ENCODE assay signal across 8 cellular contexts in genomic region chr10:75233444-75234016, GRCh38. TPM values are rescaled to one million over a fixed set of nuclear protein-coding genes. Genes with fewer than 3 reads are reported as not detected.
DNase-seq lines count a peak whose midpoint lies in the region; ATAC-seq and TF ChIP-seq lines count a peak whose summit lies in the region.

No MANE protein-coding gene starts in this region.

- TF ChIP-seq CTCF in GM06990 (IDR thresholded peaks at IDR 0.05; ENCODE audit: insufficient read depth, low read length, poor library complexity, severe bottlenecking) (no peak), OCI-LY1 (IDR thresholded peaks at IDR 0.05; ENCODE audit: low read length) (no peak), prostate gland (IDR thresholded peaks at IDR 0.05) (no peak)

- H3K4me3 ChIP-seq in GM06990 (replicated peaks; ENCODE audit: low read depth, low read length): peak overlapping the region; percentile 45
- H3K4me3 ChIP-seq in OCI-LY1 (ENCODE audit: low read depth, low read length, poor library complexity, severe bottlenecking): peak overlapping the region; percentile 82
- H3K4me3 ChIP-seq in prostate gland: peak overlapping the region; percentile 68 to 70

- no peaks in the 10 kb centered on the region for H4K20me1 ChIP-seq in OCI-LY1 (ENCODE audit: insufficient read depth, low read length)

- H3K27ac ChIP-seq in OCI-LY1 (ENCODE audit: low read depth, low read length, poor library complexity, severe bottlenecking) (peak overlapping the region; percentile 89), prostate gland (peak overlapping the region; percentile 79 to 81)

- DNase-seq in GM06990 (ENCODE audit: extremely low read depth, insufficient read length) (no peak), ecto neural progenitor cell (ENCODE audit: low spot score) (peak; percentile 59), prostate gland (ENCODE audit: low spot score) (no peak), DMS153 treated with DMSO at 0.1 percent for 48 hours (lab: John Stamatoyannopoulos, UW; ENCODE audit: unreplicated experiment) (no peak), midbrain (lab: John Stamatoyannopoulos, UW) (no peak)

- H3K4me2 ChIP-seq in OCI-LY1 (ENCODE audit: low read length): peak overlapping the region; percentile 96

- H3K36me3 ChIP-seq in GM06990 (ENCODE audit: control insufficient read depth, insufficient read depth, low read length) (peaks cover 10% of the 10 kb centered on the region), OCI-LY1 (ENCODE audit: insufficient read depth, low read length) (peaks cover 53% of the 10 kb centered on the region), prostate gland (peaks cover 0 to 6% of the 10 kb centered on the region in 2 donors)

- ATAC-seq in GM19467 (IDR thresholded peaks at IDR 0.05; ENCODE audit: unreplicated experiment): no peak
- no peak for ATAC-seq in esophagus mucosa

- intact Hi-C loops in prostate gland (cut with DNase I): loop anchor here (2.0 to 10.0 kb wide), 3 partner anchors 46 to 969 kb away; partner anchors contain the start of gene SAMD8

- 31% methylated on average over 14 of the region's 14 CpGs for WGBS in prostate gland

- no peak overlapping the region for H2AFZ ChIP-seq in OCI-LY1 (ENCODE audit: low read length)

- H3K9ac ChIP-seq in OCI-LY1 (ENCODE audit: low read length): peak overlapping the region; percentile 78

- no peaks in the 10 kb centered on the region for H3K9me2 ChIP-seq in OCI-LY1 (ENCODE audit: low read depth, low read length)

- no peaks in the 10 kb centered on the region for H3K79me2 ChIP-seq in OCI-LY1 (ENCODE audit: insufficient read depth, low read length)

- H3K4me1 ChIP-seq in OCI-LY1 (ENCODE audit: insufficient read depth, low read length, severe bottlenecking) (peaks cover 18% of the 10 kb centered on the region), prostate gland (replicated peaks) (peaks cover 10% of the 10 kb centered on the region)

- no peaks in the 10 kb centered on the region for H3K9me3 ChIP-seq in OCI-LY1 (ENCODE audit: low read length)
- H3K9me3 ChIP-seq in prostate gland: no peaks in the 10 kb centered on the region

- TF ChIP-seq POLR2A in prostate gland (IDR thresholded peaks at IDR 0.05): no peak

- 0 out of 2 replicates have a peak, but pooled peaks cover 6% of the 10 kb centered on the region for H3F3A ChIP-seq in OCI-LY1 (ENCODE audit: insufficient read depth, low read length)

- H3K27me3 ChIP-seq in GM06990 (replicated peaks; ENCODE audit: control insufficient read depth, insufficient read depth, low read length) (no peaks in the 10 kb centered on the region), OCI-LY1 (ENCODE audit: insufficient read depth, low read length) (no peaks in the 10 kb centered on the region), prostate gland (replicated peaks; ENCODE audit: insufficient read depth) (no peaks in the 10 kb centered on the region)

RNA-seq across cellular contexts. Expression of gene COMTD1, which starts 2.2 kb away (rescaled TPM):
- 10 to 100 TPM; 26.8 to 49.3 TPM for total RNA-seq in prostate gland
- total RNA-seq in esophagus mucosa: 106 TPM

RNA-seq across cellular contexts. Expression of gene VDAC2, which starts 22.9 kb away (rescaled TPM):
- total RNA-seq in prostate gland: 100 to 1,000 TPM; 112 to 121 TPM
- 356 TPM for total RNA-seq in esophagus mucosa
